Comparison of ENCODE assay signal across 18 cellular contexts in genomic region chr1:85361606-85362005, GRCh38.
DNase-seq lines count a peak whose midpoint lies in the region; ATAC-seq, FAIRE-seq and TF ChIP-seq lines count a peak whose summit lies in the region.
"Had no signal": no experiment of that assay in that cellular context is flagged by ENCODE, and none has a peak within 500 bp of the region (broad histone marks: within the 10 kb centered on the region; RNA-seq: fewer than 3 reads in every experiment).

No MANE protein-coding gene starts in this region.

- no peak overlapping the region for H2AK5ac ChIP-seq in IMR-90 (ENCODE audit: low read depth, low read length)

- H3K4me2 ChIP-seq in A549 (peak overlapping the region; percentile 66), IMR-90 (ENCODE audit: low read depth, low read length) (no peak overlapping the region), astrocyte (ENCODE audit: low read length) (peak overlapping the region; percentile 54)
- H3K4me2 ChIP-seq: BLaER1 had no signal

- no peak overlapping the region for H3K4me3 ChIP-seq in A549
- no peak overlapping the region for H3K4me3 ChIP-seq in IMR-90 (ENCODE audit: insufficient read depth, low read depth, low read length)
- no peak overlapping the region for H3K4me3 ChIP-seq in astrocyte (ENCODE audit: insufficient read depth, low read depth, low read length)
- H3K4me3 ChIP-seq: BLaER1 had no signal

- no peak overlapping the region for H4K91ac ChIP-seq in IMR-90 (ENCODE audit: insufficient read depth, low read depth, low read length)

- no peak overlapping the region for H2AFZ ChIP-seq in IMR-90 (replicated peaks; ENCODE audit: low read length, poor library complexity)
- no peak overlapping the region for H2AFZ ChIP-seq in astrocyte (ENCODE audit: low read depth, low read length)

- peaks cover 69% of the 10 kb centered on the region for H3K79me2 ChIP-seq in astrocyte (ENCODE audit: insufficient read depth, low read length)

- no peak for TF ChIP-seq CTCF in A549 (IDR thresholded peaks at IDR 0.05)
- no peak for TF ChIP-seq CTCF in IMR-90 (conservative IDR thresholded peaks at IDR 0.05; ENCODE audit: low read depth, low read length)
- no peak for TF ChIP-seq CTCF in astrocyte (IDR thresholded peaks at IDR 0.05; ENCODE audit: insufficient read depth, low read depth, low read length)
- TF ChIP-seq CTCF in osteocyte (IDR thresholded peaks at IDR 0.05), result no peak
- TF ChIP-seq CTCF in WTC11 (IDR thresholded peaks at IDR 0.05), result no peak

- H3K36me3 ChIP-seq in IMR-90 (ENCODE audit: control insufficient read depth, insufficient read depth, low read length) (peaks cover 3% of the 10 kb centered on the region; the same call in 1 of the 2 replicates), astrocyte (ENCODE audit: insufficient read depth, low read length) (peaks cover 3% of the 10 kb centered on the region)
- H3K36me3 ChIP-seq: BLaER1 had no signal

- no peak for TF ChIP-seq RAD21 in A549 (conservative IDR thresholded peaks at IDR 0.05 in 1 of 2, IDR thresholded peaks at IDR 0.05 in 1 of 2)
- no peak for TF ChIP-seq RAD21 in IMR-90 (IDR thresholded peaks at IDR 0.05; ENCODE audit: low read length)

- in situ Hi-C loops in IMR-90 (cut with MboI; ENCODE audit: low sequenced_read_pairs), result no loop called here

- no peak overlapping the region for H3K18ac ChIP-seq in IMR-90 (ENCODE audit: low read depth, low read length)

- H3K27ac ChIP-seq in A549 (no peak overlapping the region), IMR-90 (ENCODE audit: insufficient read depth, low read length) (no peak overlapping the region; the same call in 1 of the 2 replicates), astrocyte (ENCODE audit: low read depth, low read length) (peak overlapping the region; percentile 37)
- H3K27ac ChIP-seq: BLaER1 had no signal

- H3K4me1 Mint-ChIP-seq in astrocyte (ENCODE audit: low read depth, unreplicated experiment) (peaks cover 41% of the 10 kb centered on the region), osteocyte (ENCODE audit: unreplicated experiment) (peaks cover 72% of the 10 kb centered on the region), WTC11 (no peaks in the 10 kb centered on the region)
- H3K4me1 Mint-ChIP-seq: CD4-positive, alpha-beta memory T cell had no signal

- ATAC-seq in A549 (no peak), IMR-90 (ENCODE audit: low read depth) (no peak), WTC11 (no peak)

- peaks cover 27 to 65% of the 10 kb centered on the region in 2 experiments for H3K79me1 ChIP-seq in IMR-90 (ENCODE audit: low read depth in 1 of 2, low read length in 2 of 2)

- peaks cover 13% of the 10 kb centered on the region for H3K9me1 ChIP-seq in IMR-90 (ENCODE audit: insufficient read depth, low read length)

- CTCF ChIA-PET in A549 (lab: Yijun Ruan, JAX) (interaction anchor here (1.0 to 2.0 kb wide), 3 partner anchors 17 to 54 kb away, joined by 3 to 6 read pairs (median 4); no protein-coding TSS in a partner anchor), IMR-90 (lab: Yijun Ruan, JAX) (no interaction called here), WTC11 (lab: Charles Lee) (interaction anchor here (1.6 kb wide), 1 partner anchor 54 kb away, joined by 4 read pairs; no protein-coding TSS in a partner anchor)

- no peak overlapping the region for H2AK9ac ChIP-seq in IMR-90 (replicated peaks; ENCODE audit: low read depth, low read length, poor library complexity)

- no TSS peak for BruUV-seq in IMR-90 (replicated peaks; lab: Mats Ljungman, UMichigan)

- H3K27ac Mint-ChIP-seq in astrocyte (ENCODE audit: unreplicated experiment) (no peak overlapping the region), osteocyte (ENCODE audit: unreplicated experiment) (peak overlapping the region; percentile 87), WTC11 (no peak overlapping the region)
- H3K27ac Mint-ChIP-seq: CD4-positive, alpha-beta memory T cell had no signal

- H3K56ac ChIP-seq in IMR-90 (ENCODE audit: extremely low read depth, insufficient read depth, low read length), result no peak overlapping the region

- no peak overlapping the region for H4K5ac ChIP-seq in IMR-90 (ENCODE audit: low read depth, low read length)

- H3K9me3 Mint-ChIP-seq in astrocyte (ENCODE audit: unreplicated experiment) (no peaks in the 10 kb centered on the region), osteocyte (ENCODE audit: unreplicated experiment) (no peaks in the 10 kb centered on the region), WTC11 (no peaks in the 10 kb centered on the region)
- H3K9me3 Mint-ChIP-seq: CD4-positive, alpha-beta memory T cell had no signal

- FAIRE-seq in A549 (lab: Jason Lieb, UNC) (no peak), astrocyte (lab: Jason Lieb, UNC) (no peak)
- FAIRE-seq: GM12892, GM18507 had no signal

- POLR2A ChIA-PET in A549 (lab: Yijun Ruan, JAX) (no interaction called here), IMR-90 (lab: Charles Lee; ENCODE audit: unreplicated experiment) (interaction anchor here (0.8 kb wide), 1 partner anchor 85 kb away, joined by 3 read pairs; the partner anchor contains the start of gene BCL10), WTC11 (lab: Charles Lee) (no interaction called here)

- H4K20me1 ChIP-seq in IMR-90 (ENCODE audit: insufficient read depth, low read length) (no peaks in the 10 kb centered on the region), astrocyte (ENCODE audit: insufficient read depth, low read length) (no peaks in the 10 kb centered on the region)
- H4K20me1 ChIP-seq: BLaER1 had no signal

- no peak overlapping the region for H3K4ac ChIP-seq in IMR-90 (ENCODE audit: low read depth, low read length)

- no peak overlapping the region for H3K9ac ChIP-seq in IMR-90 (ENCODE audit: low read depth, low read length)
- H3K9ac ChIP-seq in astrocyte (ENCODE audit: low read length), result peak overlapping the region; percentile 3
- H3K9ac ChIP-seq: BLaER1 had no signal

- TF ChIP-seq POLR2A in A549 (IDR thresholded peaks at IDR 0.05; ENCODE audit: low read length) (no peak), IMR-90 (IDR thresholded peaks at IDR 0.05; ENCODE audit: low read depth, low read length) (no peak)

- H3K9me3 ChIP-seq in A549 (no peaks in the 10 kb centered on the region), IMR-90 (ENCODE audit: control insufficient read depth, insufficient read depth, low read length) (no peaks in the 10 kb centered on the region), astrocyte (ENCODE audit: insufficient read depth, low read depth, low read length) (no peaks in the 10 kb centered on the region)
- H3K9me3 ChIP-seq: BLaER1 had no signal

- no peaks in the 10 kb centered on the region for H3K27me3 ChIP-seq in IMR-90 (ENCODE audit: control insufficient read depth, insufficient read depth, low read length)
- no peaks in the 10 kb centered on the region for H3K27me3 ChIP-seq in astrocyte (ENCODE audit: insufficient read depth, low read length)
- H3K27me3 ChIP-seq: BLaER1 had no signal

- dilution Hi-C loops in IMR-90 (cut with HindIII; ENCODE audit: low sequenced_read_pairs, unreplicated experiment), result no loop called here

- no peak for TF ChIP-seq EP300 in A549 (IDR thresholded peaks at IDR 0.05)

- no peak overlapping the region for H2BK15ac ChIP-seq in IMR-90 (ENCODE audit: low read depth, low read length)

- no peak overlapping the region; the same call in 1 of the 2 replicates for H2BK120ac ChIP-seq in IMR-90 (ENCODE audit: low read depth, low read length)

- H4K8ac ChIP-seq in IMR-90 (ENCODE audit: low read depth in 2 of 2, low read length in 2 of 2), result no peak overlapping the region; a peak in 1 of 4 replicates

- intact Hi-C loops in IMR-90 (cut with micrococcal nuclease), result loop anchor here (5.0 kb wide), 1 partner anchor 101 kb away; no protein-coding TSS in a partner anchor
- intact Hi-C loops in head of caudate nucleus (cut with DNase I), result no loop called here

- H3K36me3 Mint-ChIP-seq in astrocyte (ENCODE audit: low read depth, unreplicated experiment), result peaks cover 6% of the 10 kb centered on the region
- H3K36me3 Mint-ChIP-seq in osteocyte (ENCODE audit: unreplicated experiment), result peaks cover 7% of the 10 kb centered on the region
- H3K36me3 Mint-ChIP-seq in WTC11, result no peaks in the 10 kb centered on the region
- H3K36me3 Mint-ChIP-seq: CD4-positive, alpha-beta memory T cell had no signal

- H3K27me3 Mint-ChIP-seq in astrocyte (ENCODE audit: low read depth, unreplicated experiment) (no peaks in the 10 kb centered on the region), osteocyte (ENCODE audit: unreplicated experiment) (no peaks in the 10 kb centered on the region), WTC11 (ENCODE audit: low read depth) (no peaks in the 10 kb centered on the region; the same call in 1 of the 2 replicates)

- no peak overlapping the region for H2BK20ac ChIP-seq in IMR-90 (ENCODE audit: low read depth, low read length)

- H3K23ac ChIP-seq in IMR-90 (ENCODE audit: low read depth, low read length), result no peak overlapping the region

- peaks cover 38% of the 10 kb centered on the region for H3K4me1 ChIP-seq in A549
- H3K4me1 ChIP-seq in IMR-90 (ENCODE audit: control insufficient read depth, insufficient read depth, low read length), result peaks cover 15% of the 10 kb centered on the region
- peaks cover 27% of the 10 kb centered on the region for H3K4me1 ChIP-seq in astrocyte (ENCODE audit: insufficient read depth, low read length)
- H3K4me1 ChIP-seq: BLaER1 had no signal

- no peak overlapping the region for H3K14ac ChIP-seq in IMR-90 (replicated peaks; ENCODE audit: low read depth, low read length)

- H2BK5ac ChIP-seq in IMR-90 (ENCODE audit: low read depth, low read length, poor library complexity, severe bottlenecking), result peak overlapping the region; percentile 97

- H3K4me3 Mint-ChIP-seq in astrocyte (ENCODE audit: unreplicated experiment) (no peak overlapping the region), osteocyte (ENCODE audit: unreplicated experiment) (no peak overlapping the region), WTC11 (no peak overlapping the region)

- DNase-seq in A549 (ENCODE audit: low read depth in 1 of 2, low spot score in 1 of 2) (no peak), IMR-90 (no peak), astrocyte (ENCODE audit: low read depth) (no peak), osteocyte (ENCODE audit: extremely low spot score, unreplicated experiment) (no peak), WTC11 (ENCODE audit: low spot score) (no peak), DMS 273 treated with DMSO at 0.1 percent for 48 hours (lab: John Stamatoyannopoulos, UW) (no peak), head of caudate nucleus (no peak), COR-L47 (lab: John Stamatoyannopoulos, UW) (no peak)
- DNase-seq: CD4-positive, alpha-beta memory T cell; GOT3; KBM-7; NCI-H1105 treated with DMSO at 0.1 percent for 48 hours; NCI-H1694; NCI-H2081 treated with DMSO at 0.1 percent for 48 hours; SHP77 had no signal

TF ChIP-seq in A549, 52 proteins besides CTCF, POLR2A, EP300 and RAD21 (continues in another document):
- TF ChIP-seq RCOR1 (IDR thresholded peaks at IDR 0.05; ENCODE audit: low read depth, low read length), result no peak
- TF ChIP-seq RNF2 (IDR thresholded peaks at IDR 0.05; ENCODE audit: borderline replicate concordance, low read depth), result no peak
- TF ChIP-seq ZC3H11A (IDR thresholded peaks at IDR 0.05), result no peak

TF ChIP-seq in IMR-90, 13 proteins besides CTCF, POLR2A, EP300 and RAD21 (continues in another document):
- no peak for TF ChIP-seq RCOR1 (IDR thresholded peaks at IDR 0.05; ENCODE audit: insufficient replicate concordance, low read length)
- TF ChIP-seq FOS (IDR thresholded peaks at IDR 0.05; ENCODE audit: low read depth, low read length), result no peak
